In genomic region chr19:40357655-40358054, GRCh38 we compare ENCODE assay signal across 1 cellular context.
TF ChIP-seq lines count a peak whose summit lies in the region.

No MANE protein-coding gene starts in this region.

TF ChIP-seq in endothelial cell of umbilical vein, 7 proteins besides CTCF, POLR2A, EP300 and RAD21:
- TF ChIP-seq GATA2 (IDR thresholded peaks at IDR 0.05; ENCODE audit: insufficient read depth, insufficient read length, low read depth, low read length), result no peak
- TF ChIP-seq, protein P1, sequence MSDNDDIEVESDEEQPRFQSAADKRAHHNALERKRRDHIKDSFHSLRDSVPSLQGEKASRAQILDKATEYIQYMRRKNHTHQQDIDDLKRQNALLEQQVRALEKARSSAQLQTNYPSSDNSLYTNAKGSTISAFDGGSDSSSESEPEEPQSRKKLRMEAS (IDR thresholded peaks at IDR 0.05; ENCODE audit: insufficient read depth, insufficient read length), result no peak
- no peak for TF ChIP-seq JUN (IDR thresholded peaks at IDR 0.05; ENCODE audit: borderline replicate concordance, insufficient read depth, insufficient read length, low read depth)
- TF ChIP-seq EZH2 (IDR thresholded peaks at IDR 0.05; ENCODE audit: borderline replicate concordance, low read depth, low read length, severe bottlenecking), result no peak
- no peak for TF ChIP-seq MYC (IDR thresholded peaks at IDR 0.05; ENCODE audit: low read depth, low read length)
- TF ChIP-seq POLR2AphosphoS5 (IDR thresholded peaks at IDR 0.05; ENCODE audit: insufficient read depth, low read depth, low read length), result no peak
- TF ChIP-seq FOS (IDR thresholded peaks at IDR 0.05; ENCODE audit: borderline replicate concordance, insufficient read depth, low read length), result no peak
